ENCODE assay signal across 1 cellular context in the genomic region with DNA sequence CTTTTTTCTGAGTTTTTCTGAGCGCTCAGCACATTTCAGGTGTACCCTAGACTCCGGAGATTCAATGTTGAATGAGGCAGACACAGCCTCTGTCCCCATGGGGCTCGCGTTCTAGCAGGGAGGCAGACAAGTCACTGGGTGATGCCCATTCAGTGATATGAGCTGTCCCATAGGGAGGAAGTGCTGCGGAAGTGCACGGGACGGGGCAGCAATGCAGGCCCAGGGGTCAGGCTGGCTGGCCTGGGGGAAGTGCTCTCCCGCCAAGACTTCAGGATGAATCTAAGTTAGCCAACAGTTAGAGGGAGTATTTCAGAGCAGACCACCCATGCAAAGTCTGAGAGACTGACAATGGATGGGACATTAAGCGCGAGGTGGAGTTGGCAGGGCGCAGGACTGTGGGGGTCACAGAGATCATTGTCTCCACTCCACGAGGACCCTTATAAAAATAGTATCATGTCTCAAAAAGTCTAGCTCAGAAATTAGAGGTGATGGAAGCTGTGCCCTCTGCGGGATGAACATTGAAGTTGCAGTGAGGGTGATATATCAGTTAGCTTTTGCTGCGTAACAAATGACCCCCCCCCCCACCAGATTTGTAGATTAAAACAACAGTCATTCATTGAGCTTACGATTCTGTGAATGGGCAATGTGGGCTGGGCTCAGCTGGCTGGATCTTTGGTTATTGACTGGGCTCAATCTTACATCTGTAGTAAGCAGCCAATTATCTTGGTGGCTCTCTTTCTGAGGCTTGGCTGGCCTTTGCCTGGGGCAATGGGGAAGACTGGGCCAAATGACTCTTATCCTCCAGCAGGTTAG.
TF ChIP-seq lines count a peak whose summit lies in the region.

No MANE protein-coding gene starts in this region.

TF ChIP-seq in SK-N-SH, 30 proteins besides CTCF, POLR2A, EP300 and RAD21 (continued from another document):
- TF ChIP-seq, protein P1, sequence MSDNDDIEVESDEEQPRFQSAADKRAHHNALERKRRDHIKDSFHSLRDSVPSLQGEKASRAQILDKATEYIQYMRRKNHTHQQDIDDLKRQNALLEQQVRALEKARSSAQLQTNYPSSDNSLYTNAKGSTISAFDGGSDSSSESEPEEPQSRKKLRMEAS (IDR thresholded peaks at IDR 0.05; ENCODE audit: low read depth): no peak
- TF ChIP-seq FOXM1 (IDR thresholded peaks at IDR 0.05; ENCODE audit: low read depth): no peak
- TF ChIP-seq GATA2 (CRISPR knock-in tag; IDR thresholded peaks at IDR 0.05): no peak
- no peak for TF ChIP-seq TAF1 (IDR thresholded peaks at IDR 0.05; ENCODE audit: borderline replicate concordance, low read depth, low read length)
- no peak for TF ChIP-seq TEAD4 (IDR thresholded peaks at IDR 0.05; ENCODE audit: borderline replicate concordance, insufficient read depth)
- TF ChIP-seq RCOR1 (IDR thresholded peaks at IDR 0.05; ENCODE audit: low read length): no peak
- no peak for TF ChIP-seq ELF1 (IDR thresholded peaks at IDR 0.05)
